Comparison of ENCODE assay signal across 18 cellular contexts in the genomic region with DNA sequence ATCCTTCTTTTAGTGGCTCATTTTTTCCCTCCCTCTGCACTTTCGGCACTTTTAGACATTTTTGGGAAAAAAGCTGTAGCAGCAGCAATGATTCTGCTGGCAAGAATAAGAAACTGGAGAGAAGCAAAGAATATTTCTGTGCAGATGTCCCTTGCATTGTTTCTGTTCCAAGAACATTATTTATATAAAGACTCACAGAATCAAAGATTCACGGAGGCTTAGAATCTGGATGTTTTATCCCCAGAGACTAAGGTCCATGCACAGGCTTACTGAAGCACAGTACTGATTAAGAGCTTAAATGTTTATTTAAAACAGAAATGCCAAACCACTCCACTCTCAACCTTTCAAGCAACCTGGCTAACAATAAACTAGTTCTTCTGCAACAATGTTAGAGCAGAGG.
"Had no signal": no experiment of that assay in that cellular context is flagged by ENCODE, and none has a peak within 500 bp of the region (broad histone marks: within the 10 kb centered on the region; RNA-seq: fewer than 3 reads in every experiment).

No MANE protein-coding gene starts in this region.

- H3K4me3 ChIP-seq: adrenal gland, heart left ventricle, right lobe of liver, SJSA1, thoracic aorta had no signal

- H3K27me3 ChIP-seq: adrenal gland, foreskin keratinocyte, heart left ventricle, right lobe of liver, SJSA1 had no signal

- H3K4me1 ChIP-seq: foreskin keratinocyte, right lobe of liver, SJSA1 had no signal

- H3K27ac ChIP-seq: foreskin keratinocyte, right lobe of liver, SJSA1, WERI-Rb-1 had no signal

- DNase-seq: activated CD4-positive, alpha-beta T cell treated with anti-CD3 and anti-CD28 coated beads for 4 hours; activated naive CD4-positive, alpha-beta T cell treated with anti-CD3 and anti-CD28 coated beads for 36 hours; activated T-cell treated with anti-CD3 and anti-CD28 coated beads for 4 hours; adrenal gland; cortex of kidney; effector memory CD8-positive, alpha-beta T cell; erythroblast; foreskin keratinocyte; heart left ventricle; islet precursor cell; naive B cell; right lobe of liver; stimulated activated CD4-positive, alpha-beta T cell treated with anti-CD3 and anti-CD28 coated beads, Interleukin-12 subunit alpha, Interleukin-12 subunit beta, amount 100 ng/mL, for 4 hours; stimulated activated naive CD4-positive, alpha-beta T cell treated with Interleukin-2 at 50 U/mL for 16 hours; T-cell; WERI-Rb-1 had no signal

- H3K9me3 ChIP-seq: adrenal gland, heart left ventricle, right lobe of liver, SJSA1, thoracic aorta had no signal
